ENCODE assay signal across 2 cellular contexts in the genomic region with DNA sequence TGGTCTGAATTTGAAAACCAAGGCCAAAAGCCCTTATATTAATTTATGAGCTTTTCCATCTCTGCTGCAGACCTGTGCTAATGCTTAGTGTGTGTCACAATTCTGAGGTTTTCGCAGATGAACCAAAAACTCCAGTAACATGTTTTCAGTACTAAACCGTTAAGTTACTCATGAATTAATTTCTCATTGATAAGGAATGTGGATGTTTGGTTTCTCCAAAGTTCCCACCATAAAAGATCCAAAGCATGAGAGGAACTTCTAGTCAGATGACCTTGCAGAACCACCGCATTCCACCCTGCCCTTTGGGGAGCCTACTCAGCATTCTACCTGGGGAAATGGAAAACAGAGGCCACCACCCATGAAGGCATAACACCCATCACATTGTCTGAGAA.
TF ChIP-seq lines count a peak whose summit lies in the region.

No MANE protein-coding gene starts in this region.

TF ChIP-seq in IMR-90, 13 proteins besides CTCF, POLR2A, EP300 and RAD21:
- TF ChIP-seq CHD1 (IDR thresholded peaks at IDR 0.05; ENCODE audit: low read depth, low read length) = no peak
- TF ChIP-seq, protein P1, sequence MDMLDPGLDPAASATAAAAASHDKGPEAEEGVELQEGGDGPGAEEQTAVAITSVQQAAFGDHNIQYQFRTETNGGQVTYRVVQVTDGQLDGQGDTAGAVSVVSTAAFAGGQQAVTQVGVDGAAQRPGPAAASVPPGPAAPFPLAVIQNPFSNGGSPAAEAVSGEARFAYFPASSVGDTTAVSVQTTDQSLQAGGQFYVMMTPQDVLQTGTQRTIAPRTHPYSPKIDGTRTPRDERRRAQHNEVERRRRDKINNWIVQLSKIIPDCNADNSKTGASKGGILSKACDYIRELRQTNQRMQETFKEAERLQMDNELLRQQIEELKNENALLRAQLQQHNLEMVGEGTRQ (IDR thresholded peaks at IDR 0.05; ENCODE audit: low read depth, low read length) = no peak
- TF ChIP-seq NFE2L2 (IDR thresholded peaks at IDR 0.05; ENCODE audit: low read depth, low read length) = no peak
- 0 out of 2 replicates have a peak, but pooled peaks have one; percentile 16 for TF ChIP-seq CEBPB (IDR thresholded peaks at IDR 0.05; ENCODE audit: low read depth, low read length)
- TF ChIP-seq RFX5 (IDR thresholded peaks at IDR 0.05; ENCODE audit: low read depth, low read length) = no peak
- TF ChIP-seq, protein P2, sequence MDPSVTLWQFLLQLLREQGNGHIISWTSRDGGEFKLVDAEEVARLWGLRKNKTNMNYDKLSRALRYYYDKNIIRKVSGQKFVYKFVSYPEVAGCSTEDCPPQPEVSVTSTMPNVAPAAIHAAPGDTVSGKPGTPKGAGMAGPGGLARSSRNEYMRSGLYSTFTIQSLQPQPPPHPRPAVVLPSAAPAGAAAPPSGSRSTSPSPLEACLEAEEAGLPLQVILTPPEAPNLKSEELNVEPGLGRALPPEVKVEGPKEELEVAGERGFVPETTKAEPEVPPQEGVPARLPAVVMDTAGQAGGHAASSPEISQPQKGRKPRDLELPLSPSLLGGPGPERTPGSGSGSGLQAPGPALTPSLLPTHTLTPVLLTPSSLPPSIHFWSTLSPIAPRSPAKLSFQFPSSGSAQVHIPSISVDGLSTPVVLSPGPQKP (IDR thresholded peaks at IDR 0.05; ENCODE audit: borderline replicate concordance, low read depth, low read length) = no peak
- peak; percentile 8; the same call in 1 of the 2 replicates for TF ChIP-seq MAFK (IDR thresholded peaks at IDR 0.05; ENCODE audit: low read depth, low read length)
- TF ChIP-seq MAZ (IDR thresholded peaks at IDR 0.05; ENCODE audit: borderline replicate concordance, low read depth, low read length) = no peak
- no peak for TF ChIP-seq FOS (IDR thresholded peaks at IDR 0.05; ENCODE audit: low read depth, low read length)
- no peak for TF ChIP-seq RCOR1 (IDR thresholded peaks at IDR 0.05; ENCODE audit: insufficient replicate concordance, low read length)
- no peak for TF ChIP-seq BHLHE40 (IDR thresholded peaks at IDR 0.05; ENCODE audit: low read depth, low read length)
- no peak for TF ChIP-seq SMC3 (IDR thresholded peaks at IDR 0.05; ENCODE audit: low read depth, low read length)
- TF ChIP-seq MXI1 (IDR thresholded peaks at IDR 0.05; ENCODE audit: borderline replicate concordance, low read depth, low read length) = no peak

TF ChIP-seq in neural cell, 6 proteins besides CTCF, POLR2A, EP300 and RAD21:
- no peak for TF ChIP-seq TAF1 (IDR thresholded peaks at IDR 0.05; ENCODE audit: low read depth)
- no peak for TF ChIP-seq POLR2AphosphoS5 (IDR thresholded peaks at IDR 0.05)
- no peak for TF ChIP-seq EZH2 (IDR thresholded peaks at IDR 0.05; ENCODE audit: borderline replicate concordance, insufficient read depth, low read length, poor library complexity, severe bottlenecking)
- no peak for TF ChIP-seq MXI1 (conservative IDR thresholded peaks at IDR 0.05; ENCODE audit: poor library complexity, severe bottlenecking)
- TF ChIP-seq, protein P3, sequence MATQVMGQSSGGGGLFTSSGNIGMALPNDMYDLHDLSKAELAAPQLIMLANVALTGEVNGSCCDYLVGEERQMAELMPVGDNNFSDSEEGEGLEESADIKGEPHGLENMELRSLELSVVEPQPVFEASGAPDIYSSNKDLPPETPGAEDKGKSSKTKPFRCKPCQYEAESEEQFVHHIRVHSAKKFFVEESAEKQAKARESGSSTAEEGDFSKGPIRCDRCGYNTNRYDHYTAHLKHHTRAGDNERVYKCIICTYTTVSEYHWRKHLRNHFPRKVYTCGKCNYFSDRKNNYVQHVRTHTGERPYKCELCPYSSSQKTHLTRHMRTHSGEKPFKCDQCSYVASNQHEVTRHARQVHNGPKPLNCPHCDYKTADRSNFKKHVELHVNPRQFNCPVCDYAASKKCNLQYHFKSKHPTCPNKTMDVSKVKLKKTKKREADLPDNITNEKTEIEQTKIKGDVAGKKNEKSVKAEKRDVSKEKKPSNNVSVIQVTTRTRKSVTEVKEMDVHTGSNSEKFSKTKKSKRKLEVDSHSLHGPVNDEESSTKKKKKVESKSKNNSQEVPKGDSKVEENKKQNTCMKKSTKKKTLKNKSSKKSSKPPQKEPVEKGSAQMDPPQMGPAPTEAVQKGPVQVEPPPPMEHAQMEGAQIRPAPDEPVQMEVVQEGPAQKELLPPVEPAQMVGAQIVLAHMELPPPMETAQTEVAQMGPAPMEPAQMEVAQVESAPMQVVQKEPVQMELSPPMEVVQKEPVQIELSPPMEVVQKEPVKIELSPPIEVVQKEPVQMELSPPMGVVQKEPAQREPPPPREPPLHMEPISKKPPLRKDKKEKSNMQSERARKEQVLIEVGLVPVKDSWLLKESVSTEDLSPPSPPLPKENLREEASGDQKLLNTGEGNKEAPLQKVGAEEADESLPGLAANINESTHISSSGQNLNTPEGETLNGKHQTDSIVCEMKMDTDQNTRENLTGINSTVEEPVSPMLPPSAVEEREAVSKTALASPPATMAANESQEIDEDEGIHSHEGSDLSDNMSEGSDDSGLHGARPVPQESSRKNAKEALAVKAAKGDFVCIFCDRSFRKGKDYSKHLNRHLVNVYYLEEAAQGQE (IDR thresholded peaks at IDR 0.05; ENCODE audit: borderline replicate concordance) = no peak
- TF ChIP-seq SMC3 (conservative IDR thresholded peaks at IDR 0.05; ENCODE audit: poor library complexity) = no peak
